In the genomic region with DNA sequence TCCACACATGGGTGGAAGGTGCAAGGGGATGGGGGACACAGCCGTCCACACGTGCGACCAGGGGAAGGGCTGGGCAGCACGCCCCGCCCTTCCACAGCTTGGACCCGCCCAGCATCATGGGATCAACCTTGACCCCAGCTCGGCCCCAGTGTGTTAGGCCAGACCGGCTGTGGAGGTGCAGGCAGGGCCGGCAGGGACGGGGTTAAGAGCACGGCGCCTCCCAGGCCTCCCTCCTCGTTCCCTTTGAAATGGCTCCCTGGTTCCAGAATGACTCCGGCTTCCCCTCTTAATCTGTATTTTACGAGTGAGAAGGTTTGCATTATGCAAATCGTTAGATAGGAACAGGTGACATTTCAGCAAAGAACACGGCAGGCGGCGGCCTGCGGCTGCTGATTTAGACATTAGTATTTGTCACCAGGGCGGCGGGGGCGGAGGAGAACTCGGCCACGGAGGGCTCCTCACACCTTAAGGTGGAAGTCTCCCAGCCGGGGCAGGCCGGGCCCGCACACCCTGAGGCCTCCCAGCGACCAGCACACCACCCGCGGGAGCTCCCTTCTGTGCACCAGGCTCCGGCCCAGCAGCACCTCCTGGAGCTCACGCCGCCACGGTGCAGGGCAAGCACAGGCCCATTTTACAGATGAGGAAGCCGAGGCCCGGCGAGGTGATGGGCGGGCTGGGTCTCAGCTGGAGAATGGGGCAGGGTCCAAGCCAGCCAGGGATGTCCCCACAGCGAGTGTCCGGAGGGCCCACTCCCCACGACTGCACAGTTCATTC, we compare ENCODE assay signal across 1 cellular context.
A peak's percentile ranks its signal among the peaks of the same experiment; 100 is the strongest.
TF ChIP-seq lines count a peak whose summit lies in the region.

No MANE protein-coding gene starts in this region.

TF ChIP-seq in HepG2, 621 proteins besides CTCF, POLR2A, EP300 and RAD21:
- no peak for TF ChIP-seq ZFP36L2 (CRISPR knock-in tag; IDR thresholded peaks at IDR 0.05)
- TF ChIP-seq ZNF652 (CRISPR knock-in tag; IDR thresholded peaks at IDR 0.05; ENCODE audit: borderline replicate concordance, low read depth) = peak; percentile 75; the same call in 1 of the 2 replicates
- TF ChIP-seq ZNF274 (CRISPR knock-in tag; IDR thresholded peaks at IDR 0.05) = no peak
- TF ChIP-seq NPAS2 (CRISPR knock-in tag; IDR thresholded peaks at IDR 0.05; ENCODE audit: borderline replicate concordance) = no peak
- TF ChIP-seq ADNP (CRISPR knock-in tag; IDR thresholded peaks at IDR 0.05) = 0 out of 2 replicates have a peak, but pooled peaks have one; percentile 37
- TF ChIP-seq XBP1 (CRISPR knock-in tag; IDR thresholded peaks at IDR 0.05) = no peak
- TF ChIP-seq, protein P1, sequence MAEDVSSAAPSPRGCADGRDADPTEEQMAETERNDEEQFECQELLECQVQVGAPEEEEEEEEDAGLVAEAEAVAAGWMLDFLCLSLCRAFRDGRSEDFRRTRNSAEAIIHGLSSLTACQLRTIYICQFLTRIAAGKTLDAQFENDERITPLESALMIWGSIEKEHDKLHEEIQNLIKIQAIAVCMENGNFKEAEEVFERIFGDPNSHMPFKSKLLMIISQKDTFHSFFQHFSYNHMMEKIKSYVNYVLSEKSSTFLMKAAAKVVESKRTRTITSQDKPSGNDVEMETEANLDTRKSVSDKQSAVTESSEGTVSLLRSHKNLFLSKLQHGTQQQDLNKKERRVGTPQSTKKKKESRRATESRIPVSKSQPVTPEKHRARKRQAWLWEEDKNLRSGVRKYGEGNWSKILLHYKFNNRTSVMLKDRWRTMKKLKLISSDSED (CRISPR knock-in tag; IDR thresholded peaks at IDR 0.05) = no peak
- no peak for TF ChIP-seq ZNF354B (CRISPR knock-in tag; IDR thresholded peaks at IDR 0.05)
- TF ChIP-seq HNRNPL (IDR thresholded peaks at IDR 0.05; ENCODE audit: low read depth, low read length) = no peak
- TF ChIP-seq ZNF629 (CRISPR knock-in tag; conservative IDR thresholded peaks at IDR 0.05) = peak; percentile 92
- TF ChIP-seq MYNN (CRISPR knock-in tag; IDR thresholded peaks at IDR 0.05; ENCODE audit: low read depth) = no peak
- TF ChIP-seq, protein P2, sequence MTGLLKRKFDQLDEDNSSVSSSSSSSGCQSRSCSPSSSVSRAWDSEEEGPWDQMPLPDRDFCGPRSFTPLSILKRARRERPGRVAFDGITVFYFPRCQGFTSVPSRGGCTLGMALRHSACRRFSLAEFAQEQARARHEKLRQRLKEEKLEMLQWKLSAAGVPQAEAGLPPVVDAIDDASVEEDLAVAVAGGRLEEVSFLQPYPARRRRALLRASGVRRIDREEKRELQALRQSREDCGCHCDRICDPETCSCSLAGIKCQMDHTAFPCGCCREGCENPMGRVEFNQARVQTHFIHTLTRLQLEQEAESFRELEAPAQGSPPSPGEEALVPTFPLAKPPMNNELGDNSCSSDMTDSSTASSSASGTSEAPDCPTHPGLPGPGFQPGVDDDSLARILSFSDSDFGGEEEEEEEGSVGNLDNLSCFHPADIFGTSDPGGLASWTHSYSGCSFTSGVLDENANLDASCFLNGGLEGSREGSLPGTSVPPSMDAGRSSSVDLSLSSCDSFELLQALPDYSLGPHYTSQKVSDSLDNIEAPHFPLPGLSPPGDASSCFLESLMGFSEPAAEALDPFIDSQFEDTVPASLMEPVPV (CRISPR knock-in tag; IDR thresholded peaks at IDR 0.05) = no peak
- TF ChIP-seq, protein P3, sequence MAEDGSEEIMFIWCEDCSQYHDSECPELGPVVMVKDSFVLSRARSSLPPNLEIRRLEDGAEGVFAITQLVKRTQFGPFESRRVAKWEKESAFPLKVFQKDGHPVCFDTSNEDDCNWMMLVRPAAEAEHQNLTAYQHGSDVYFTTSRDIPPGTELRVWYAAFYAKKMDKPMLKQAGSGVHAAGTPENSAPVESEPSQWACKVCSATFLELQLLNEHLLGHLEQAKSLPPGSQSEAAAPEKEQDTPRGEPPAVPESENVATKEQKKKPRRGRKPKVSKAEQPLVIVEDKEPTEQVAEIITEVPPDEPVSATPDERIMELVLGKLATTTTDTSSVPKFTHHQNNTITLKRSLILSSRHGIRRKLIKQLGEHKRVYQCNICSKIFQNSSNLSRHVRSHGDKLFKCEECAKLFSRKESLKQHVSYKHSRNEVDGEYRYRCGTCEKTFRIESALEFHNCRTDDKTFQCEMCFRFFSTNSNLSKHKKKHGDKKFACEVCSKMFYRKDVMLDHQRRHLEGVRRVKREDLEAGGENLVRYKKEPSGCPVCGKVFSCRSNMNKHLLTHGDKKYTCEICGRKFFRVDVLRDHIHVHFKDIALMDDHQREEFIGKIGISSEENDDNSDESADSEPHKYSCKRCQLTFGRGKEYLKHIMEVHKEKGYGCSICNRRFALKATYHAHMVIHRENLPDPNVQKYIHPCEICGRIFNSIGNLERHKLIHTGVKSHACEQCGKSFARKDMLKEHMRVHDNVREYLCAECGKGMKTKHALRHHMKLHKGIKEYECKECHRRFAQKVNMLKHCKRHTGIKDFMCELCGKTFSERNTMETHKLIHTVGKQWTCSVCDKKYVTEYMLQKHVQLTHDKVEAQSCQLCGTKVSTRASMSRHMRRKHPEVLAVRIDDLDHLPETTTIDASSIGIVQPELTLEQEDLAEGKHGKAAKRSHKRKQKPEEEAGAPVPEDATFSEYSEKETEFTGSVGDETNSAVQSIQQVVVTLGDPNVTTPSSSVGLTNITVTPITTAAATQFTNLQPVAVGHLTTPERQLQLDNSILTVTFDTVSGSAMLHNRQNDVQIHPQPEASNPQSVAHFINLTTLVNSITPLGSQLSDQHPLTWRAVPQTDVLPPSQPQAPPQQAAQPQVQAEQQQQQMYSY (CRISPR knock-in tag; IDR thresholded peaks at IDR 0.05) = no peak
TF ChIP-seq in HepG2: peak in this region for 3.
